Comparison of ENCODE assay signal across 33 cellular contexts in the genomic region with DNA sequence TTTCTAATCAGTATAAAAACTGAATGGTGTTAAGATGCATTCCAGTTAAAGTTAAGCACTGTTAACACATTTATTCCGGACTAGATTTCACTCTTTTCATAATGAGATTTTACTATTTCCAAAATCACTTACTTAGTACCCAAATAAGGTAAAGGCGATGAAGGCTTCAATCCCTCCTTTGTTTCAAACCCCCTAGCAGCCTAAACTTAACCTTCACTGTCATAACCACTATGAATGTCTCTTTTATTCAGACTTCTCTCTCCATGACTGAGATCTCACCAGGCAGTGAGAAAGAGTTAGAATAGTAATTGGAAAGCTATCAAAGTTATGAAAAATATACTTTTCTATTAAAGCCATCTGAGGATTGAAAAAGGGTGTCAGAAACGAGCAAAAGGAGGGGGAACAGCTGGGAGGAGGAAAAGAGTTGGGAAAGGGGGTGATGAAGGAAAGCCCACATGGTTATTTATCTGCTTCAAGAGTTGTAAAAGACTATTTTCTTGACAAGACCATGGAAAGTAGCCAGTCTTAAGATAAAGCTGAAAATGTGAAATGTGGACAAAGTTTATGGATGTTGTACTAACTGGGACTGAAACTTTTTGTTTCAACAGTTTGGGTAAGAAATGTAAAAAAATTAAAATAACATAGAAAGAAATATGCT. TPM values are rescaled to one million over a fixed set of nuclear protein-coding genes. Genes with fewer than 3 reads are reported as not detected.
DNase-seq lines count a peak whose midpoint lies in the region; ATAC-seq, FAIRE-seq and TF ChIP-seq lines count a peak whose summit lies in the region.
"Had no signal": no experiment of that assay in that cellular context is flagged by ENCODE, and none has a peak within 500 bp of the region (broad histone marks: within the 10 kb centered on the region; RNA-seq: fewer than 3 reads in every experiment).

No MANE protein-coding gene starts in this region.

- H3K27me3 ChIP-seq in left ventricle myocardium inferior (ENCODE audit: low read depth) (no peaks in the 10 kb centered on the region), GM12878 (replicated peaks in 1 of 2; ENCODE audit: control insufficient read depth in 2 of 2, insufficient read depth in 2 of 2, low read length in 1 of 2) (no peaks in the 10 kb centered on the region), mesenchymal stem cell (ENCODE audit: control insufficient read depth in 1 of 2, insufficient read depth in 1 of 2, low read length in 2 of 2) (no peaks in the 10 kb centered on the region)
- H3K27me3 ChIP-seq: cardiac muscle cell had no signal

- H2BK5ac ChIP-seq in mesenchymal stem cell (ENCODE audit: low read depth, low read length, poor library complexity, severe bottlenecking) = no peak overlapping the region

- TF ChIP-seq POLR2A in GM12878 (IDR thresholded peaks at IDR 0.05; ENCODE audit: low read depth, low read length) = no peak

- no peaks in the 10 kb centered on the region for H3K79me1 ChIP-seq in mesenchymal stem cell (replicated peaks; ENCODE audit: low read length, poor library complexity, severe bottlenecking)

- RAD21 ChIA-PET in GM12878 (lab: Charles Lee; ENCODE audit: unreplicated experiment) = interaction anchor here (1.0 to 2.5 kb wide), 4 partner anchors 22 to 89 kb away, joined by 3 to 7 read pairs (median 4); no protein-coding TSS in a partner anchor

- FAIRE-seq in GM12878 (lab: Jason Lieb, UNC) (no peak), frontal cortex (lab: Jason Lieb, UNC) (no peak)
- FAIRE-seq: A204.1, HTR-8/SVneo, K562, urothelium cell line had no signal

- TF ChIP-seq RAD21 in GM12878 (IDR thresholded peaks at IDR 0.05; ENCODE audit: insufficient read depth, low read depth, low read length) = no peak

- no peak overlapping the region for H2BK15ac ChIP-seq in mesenchymal stem cell (ENCODE audit: low read depth, poor library complexity, severe bottlenecking)

- no peak overlapping the region for H3K9ac ChIP-seq in GM12878 (ENCODE audit: control insufficient read depth, insufficient read depth, low read length)
- peak overlapping the region; percentile 28 for H3K9ac ChIP-seq in mesenchymal stem cell (ENCODE audit: low read length)

- H3K27ac ChIP-seq in left ventricle myocardium inferior (replicated peaks) (peak overlapping the region; percentile 12), GM12878 (ENCODE audit: control insufficient read depth, insufficient read depth) (no peak overlapping the region), mesenchymal stem cell (ENCODE audit: low read length, poor library complexity, severe bottlenecking) (no peak overlapping the region), substantia nigra (ENCODE audit: low read depth, low read length, poor library complexity, severe bottlenecking) (peak overlapping the region; percentile 45)
- H3K27ac ChIP-seq: cardiac muscle cell, thoracic aorta had no signal

- SMC1A ChIA-PET in GM12878 (lab: Charles Lee; ENCODE audit: uncharacterized antibody, unreplicated experiment) = interaction anchor here (0.7 to 12.3 kb wide), 14 partner anchors 9 to 245 kb away, joined by 3 to 201 read pairs (median 4); a partner anchor contains a TSS

- H3K4me3 ChIP-seq in left ventricle myocardium inferior (no peak overlapping the region), GM12878 (no peak overlapping the region), mesenchymal stem cell (ENCODE audit: insufficient read depth in 1 of 2, low read depth in 1 of 2, low read length in 2 of 2) (no peak overlapping the region)
- H3K4me3 ChIP-seq: cardiac muscle cell, K562, thoracic aorta had no signal

- ATAC-seq in GM12878 = peak; percentile 63
- ATAC-seq: effector memory CD8-positive, alpha-beta T cell; K562; naive thymus-derived CD8-positive, alpha-beta T cell; stimulated activated naive CD8-positive, alpha-beta T cell treated with anti-CD3 and anti-CD28 coated beads, Interleukin-15, Interleukin-2, amounts not matched to agents 100 U/mL and 50 U/mL, for 24 hours had no signal

- POLR2A ChIA-PET in GM12878 (lab: Charles Lee) = interaction anchor here (0.6 to 5.3 kb wide), 3 partner anchors 12 to 133 kb away, joined by 3 to 45 read pairs (median 5); a partner anchor contains a TSS

- TF ChIP-seq CTCF in left ventricle myocardium inferior (IDR thresholded peaks at IDR 0.05; ENCODE audit: borderline replicate concordance) = no peak
- TF ChIP-seq CTCF in GM12878 (IDR thresholded peaks at IDR 0.05 in 2 of 3, conservative IDR thresholded peaks at IDR 0.05 in 1 of 3; ENCODE audit: control insufficient read depth in 2 of 3, extremely low read depth in 1 of 3, insufficient read depth in 1 of 3, low read depth in 3 of 3, low read length in 3 of 3) = no peak

- H3K9me3 ChIP-seq in left ventricle myocardium inferior (replicated peaks) (no peaks in the 10 kb centered on the region), GM12878 (replicated peaks; ENCODE audit: control insufficient read depth, insufficient read depth, low read length) (no peaks in the 10 kb centered on the region), mesenchymal stem cell (ENCODE audit: control insufficient read depth, low read length) (no peaks in the 10 kb centered on the region)
- H3K9me3 ChIP-seq: thoracic aorta had no signal

- no peaks in the 10 kb centered on the region for H4K20me1 ChIP-seq in GM12878 (ENCODE audit: control insufficient read depth, insufficient read depth)

- in situ Hi-C loops in GM12878 (cut with MboI) = no loop called here

- 58% methylated on average over 3 of the region's 3 CpGs for WGBS in GM12878 (ENCODE audit: insufficient coverage, insufficient replicate concordance, low lambda C conversion rate, missing lambda C conversion rate)
- WGBS in mesenchymal stem cell = 63% methylated on average over 3 of the region's 3 CpGs

- no peak overlapping the region for H3K4ac ChIP-seq in mesenchymal stem cell (ENCODE audit: low read depth in 1 of 2, low read length in 2 of 2)

- no peak overlapping the region for H3K14ac ChIP-seq in mesenchymal stem cell (ENCODE audit: low read length in 2 of 2)

- no peak overlapping the region for H4K91ac ChIP-seq in mesenchymal stem cell (ENCODE audit: low read length)

- no peak overlapping the region for H2AK5ac ChIP-seq in mesenchymal stem cell (ENCODE audit: low read length, severe bottlenecking)

- H2AFZ ChIP-seq in GM12878 (ENCODE audit: control insufficient read depth, low read depth, low read length) (no peak overlapping the region), mesenchymal stem cell (ENCODE audit: low read depth, low read length) (no peak overlapping the region)

- H4K8ac ChIP-seq in mesenchymal stem cell (ENCODE audit: low read length) = no peak overlapping the region

- no peak overlapping the region for H2BK12ac ChIP-seq in mesenchymal stem cell (ENCODE audit: low read length in 2 of 2)

- BruUV-seq in GM12878 (replicated peaks; lab: Mats Ljungman, UMichigan) = no TSS peak

- no peak overlapping the region for H3K23ac ChIP-seq in mesenchymal stem cell (ENCODE audit: low read length in 2 of 2)

- peaks cover 14% of the 10 kb centered on the region for H3K4me1 ChIP-seq in left ventricle myocardium inferior
- H3K4me1 ChIP-seq in GM12878 (ENCODE audit: control insufficient read depth, insufficient read depth, low read length) = no peaks in the 10 kb centered on the region
- peaks cover 9% of the 10 kb centered on the region for H3K4me1 ChIP-seq in mesenchymal stem cell (ENCODE audit: control insufficient read depth, insufficient read depth, low read depth, low read length)

- H2BK120ac ChIP-seq in mesenchymal stem cell (ENCODE audit: low read depth, low read length) = no peak overlapping the region

- H3K18ac ChIP-seq in mesenchymal stem cell (ENCODE audit: low read depth in 1 of 2, low read length in 2 of 2) = no peak overlapping the region

- CTCF ChIA-PET in GM12878 (lab: Yijun Ruan, JAX) = interaction anchor here (0.6 to 3.4 kb wide), 3 partner anchors 7 to 88 kb away, joined by 3 to 11 read pairs (median 6); a partner anchor contains a TSS

- TF ChIP-seq EP300 in GM12878 (IDR thresholded peaks at IDR 0.05; ENCODE audit: borderline replicate concordance in 1 of 2, control insufficient read depth in 1 of 2, low read depth in 2 of 2, low read length in 2 of 2) = no peak

- H3K4me2 ChIP-seq in GM12878 (ENCODE audit: control insufficient read depth, insufficient read depth) = no peak overlapping the region
- H3K4me2 ChIP-seq in mesenchymal stem cell (ENCODE audit: low read length, poor library complexity, severe bottlenecking) = no peak overlapping the region

- H3K36me3 ChIP-seq in left ventricle myocardium inferior = no peaks in the 10 kb centered on the region
- H3K36me3 ChIP-seq in GM12878 (ENCODE audit: control insufficient read depth in 2 of 2, insufficient read depth in 2 of 2, low read length in 1 of 2) = no peaks in the 10 kb centered on the region
- H3K36me3 ChIP-seq in mesenchymal stem cell (ENCODE audit: control insufficient read depth in 1 of 2, insufficient read depth in 2 of 2, low read depth in 1 of 2, low read length in 2 of 2) = peaks cover 0 to 9% of the 10 kb centered on the region in 2 experiments
- H3K36me3 ChIP-seq: cardiac muscle cell, thoracic aorta had no signal

- DNase-seq in left ventricle myocardium inferior (no peak), cardiac septum (ENCODE audit: low spot score) (no peak), GM12878 (ENCODE audit: low read depth, low spot score) (no peak), mesenchymal stem cell (no peak), substantia nigra (lab: John Stamatoyannopoulos, UW) (no peak), AG08396 (ENCODE audit: low spot score) (no peak), frontal cortex (ENCODE audit: low spot score in 2 of 2) (no peak), Ammon's horn (ENCODE audit: low spot score) (no peak)
- DNase-seq: activated CD4-positive, alpha-beta T cell treated with anti-CD3 and anti-CD28 coated beads, Interleukin-2, amount 10 ng/mL, durations not matched to agents 24 days and 14 days; activated CD8-positive, alpha-beta memory T cell treated with anti-CD3 and anti-CD28 coated beads for 24 hours; activated naive CD4-positive, alpha-beta T cell treated with anti-CD3 and anti-CD28 coated beads, Interleukin-2, amount 50 U/mL, for 16 hours; activated T-cell treated with anti-CD3 and anti-CD28 coated beads for 4 hours; amygdala; CD4-positive, alpha-beta memory T cell; cortex of kidney; DMS153; effector memory CD8-positive, alpha-beta T cell; H9; islet precursor cell; naive thymus-derived CD8-positive, alpha-beta T cell; NCI-H1092; NCI-H187; NCI-H2171; NCI-H82; stimulated activated CD4-positive, alpha-beta T cell treated with anti-CD3 and anti-CD28 coated beads, Interleukin-1b, Interleukin-23, amount 100 ng/mL, for 48 hours; stimulated activated naive CD8-positive, alpha-beta T cell treated with anti-CD3 and anti-CD28 coated beads, Interleukin-15, Interleukin-2, amounts not matched to agents 100 U/mL and 50 U/mL, for 24 hours; T1000 had no signal

- intact Hi-C loops in left ventricle myocardium inferior (cut with micrococcal nuclease) = no loop called here
- intact Hi-C loops in cardiac septum (cut with DNase I) = no loop called here
- intact Hi-C loops in GM12878 (cut with micrococcal nuclease; ENCODE audit: unreplicated experiment) = no loop called here

- no peaks in the 10 kb centered on the region for H3K79me2 ChIP-seq in GM12878 (ENCODE audit: control insufficient read depth, insufficient read depth, low read length)

RNA-seq across cellular contexts. Expression of a gene that starts 11.7 kb away (rescaled TPM):
- 18.9 TPM for total RNA-seq in left ventricle myocardium inferior
- total RNA-seq in cardiac septum = 21.2 TPM
- 263 and 269 TPM in 2 replicates for total RNA-seq in GM12878 (2013; cell fraction: nucleolus; rRNA removed)
- 4.7 TPM in 2 replicates for total RNA-seq in GM12878 (2014; rRNA removed)
- total RNA-seq in GM12878 (2014; rRNA removed; fragmentation: Illumina TruSeq; extraction: Trizol) = 3.4 and 4.7 TPM in 2 replicates
- 3.2 TPM in 2 replicates for total RNA-seq in GM12878 (2021)
- 1.1 TPM for polyA plus RNA-seq in GM12878 (2011; ENCODE audit: low read depth)
- 127 and 173 TPM in 2 replicates for polyA plus RNA-seq in GM12878 (2011; rRNA removed)
- polyA plus RNA-seq in GM12878 (2011; cell fraction: cytosol; rRNA removed) = 84.5 and 94.4 TPM in 2 replicates
- polyA plus RNA-seq in GM12878 (2011; cell fraction: nucleus; rRNA removed) = 107 and 156 TPM in 2 replicates
- polyA plus RNA-seq in GM12878 (2012) = 1.3 and 1.9 TPM in 2 replicates
- polyA plus RNA-seq in GM12878 (2014; fragmentation: Illumina TruSeq; extraction: Trizol) = 3.1 and 3.8 TPM in 2 replicates
- 1 to 10 TPM; 1.3 to 1.6 TPM for polyA plus RNA-seq in GM12878 (2014; fragmentation: Nextera tagmentation; extraction: Ambion mirVana)
- polyA plus RNA-seq in GM12878 (2014; rRNA removed) = 3.3 and 3.4 TPM in 2 replicates
- polyA plus RNA-seq in GM12878 (2016; fragmentation: Nextera tagmentation; extraction: Ambion mirVana) = 1 to 10 TPM; 2.8 to 4.2 TPM
- 188 and 261 TPM in 2 replicates for polyA minus RNA-seq in GM12878 (2011; rRNA and poly(A)+ RNA removed)
- polyA minus RNA-seq in GM12878 (2011; cell fraction: cytosol; rRNA and poly(A)+ RNA removed) = 42.4 and 55.6 TPM in 2 replicates
- polyA minus RNA-seq in GM12878 (2011; cell fraction: nucleus; rRNA and poly(A)+ RNA removed) = 108 and 162 TPM in 2 replicates
- 61.8 TPM for polyA plus RNA-seq in mesenchymal stem cell (2013, experiment 1 of 2)
- 60.9 TPM for polyA plus RNA-seq in mesenchymal stem cell (2013, experiment 2 of 2)
- 82.3 TPM for total RNA-seq in frontal cortex

Comparison
In these comparisons a context has a peak if more than half of its experiments do, and no peak if none do; other contexts are left out.
1. H3K27ac ChIP-seq: peak in left ventricle myocardium inferior (single experiment) and substantia nigra (single experiment); none in GM12878 (single experiment) and mesenchymal stem cell (single experiment).